In the genomic region with DNA sequence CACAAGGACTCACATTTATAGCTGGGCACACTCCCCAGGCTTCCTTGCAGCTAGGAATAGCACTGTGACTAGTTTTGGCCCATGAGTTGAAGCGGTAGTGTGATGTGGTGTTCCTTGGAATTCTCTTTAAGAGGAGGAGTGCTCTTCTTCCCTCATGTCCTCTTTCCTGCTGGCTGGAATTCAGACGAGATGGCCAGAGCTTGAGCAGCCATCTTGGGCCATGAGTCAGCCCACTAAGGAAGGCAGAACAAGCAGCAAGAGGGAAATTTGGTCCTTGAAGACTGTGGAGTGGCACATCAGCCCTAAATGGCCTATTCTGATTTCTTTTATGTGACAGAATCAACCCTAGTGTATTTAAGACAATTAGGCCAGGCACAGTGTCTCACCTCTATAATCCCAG, we compare ENCODE assay signal across 32 cellular contexts. TPM values are rescaled to one million over a fixed set of nuclear protein-coding genes. Genes with fewer than 3 reads are reported as not detected.
"Had no signal": no experiment of that assay in that cellular context is flagged by ENCODE, and none has a peak within 500 bp of the region (broad histone marks: within the 10 kb centered on the region; RNA-seq: fewer than 3 reads in every experiment).

No MANE protein-coding gene starts in this region.

- H3K9ac ChIP-seq: parathyroid adenoma had no signal

- H3K4me1 Mint-ChIP-seq: neural crest cell had no signal

- H3K4me3 Mint-ChIP-seq: memory B cell; natural killer cell treated with Interleukin-12 subunit alpha and Interleukin-12 subunit beta and Interleukin-15 and Interleukin-18, amount 100 ng/mL, for 72 hours; neural crest cell; stimulated activated naive CD8-positive, alpha-beta T cell treated with anti-CD3 and anti-CD28 coated beads, Interleukin-15, amount 100 ng/mL, for 72 hours had no signal

- H3K79me2 ChIP-seq: parathyroid adenoma had no signal

- H3K27me3 Mint-ChIP-seq: memory B cell; naive B cell; natural killer cell treated with Interleukin-12 subunit alpha and Interleukin-12 subunit beta and Interleukin-15 and Interleukin-18, amount 100 ng/mL, for 72 hours; progenitor cell of endocrine pancreas; stimulated activated naive CD8-positive, alpha-beta T cell treated with anti-CD3 and anti-CD28 coated beads, Interleukin-15, amount 100 ng/mL, for 72 hours had no signal

- H2AFZ ChIP-seq: parathyroid adenoma had no signal

- H3K4me1 ChIP-seq: parathyroid adenoma, tibial nerve, upper lobe of left lung had no signal

- H3K27ac ChIP-seq: epithelial cell of prostate, neutrophil, parathyroid adenoma, thoracic aorta, tibial nerve, upper lobe of left lung had no signal

- H3K4me3 ChIP-seq: dorsolateral prefrontal cortex, lung, mucosa of descending colon, smooth muscle cell, thoracic aorta, tibial nerve, upper lobe of left lung had no signal

- H3K27me3 ChIP-seq: dorsolateral prefrontal cortex, neutrophil, tibial nerve, upper lobe of left lung had no signal

- DNase-seq: cerebellar nuclear complex; effector CD4-positive, alpha-beta T cell; head of caudate nucleus; mucosa of descending colon; naive B cell; stimulated activated CD4-positive, alpha-beta T cell treated with anti-CD3 and anti-CD28 coated beads, Interleukin-12 subunit alpha, Interleukin-12 subunit beta, amount 100 ng/mL, for 4 hours; stimulated activated CD4-positive, alpha-beta T cell treated with anti-CD3 and anti-CD28 coated beads, Interleukin-1b, Interleukin-23, amount 100 ng/mL, for 48 hours; stimulated activated CD4-positive, alpha-beta T cell treated with anti-CD3 and anti-CD28 coated beads, Interleukin-4, amount 100 ng/mL, for 1 hour; stimulated activated CD8-positive, alpha-beta memory T cell treated with anti-CD3 and anti-CD28 coated beads, Interleukin-4, amount 100 ng/mL, for 48 hours; stimulated activated naive CD4-positive, alpha-beta T cell; stimulated activated naive CD8-positive, alpha-beta T cell treated with anti-CD3 and anti-CD28 coated beads, Interleukin-15, amount 100 ng/mL, for 72 hours; upper lobe of left lung had no signal

- H3K4me2 ChIP-seq: smooth muscle cell had no signal

- ATAC-seq: esophagus mucosa; mucosa of descending colon; natural killer cell treated with Interleukin-12 subunit alpha and Interleukin-12 subunit beta and Interleukin-15 and Interleukin-18, amount 100 ng/mL, for 72 hours; sciatic nerve; stimulated activated naive CD8-positive, alpha-beta T cell treated with anti-CD3 and anti-CD28 coated beads, Interleukin-15, amount 100 ng/mL, for 72 hours had no signal

- H3K9me3 ChIP-seq: mucosa of descending colon, neutrophil, thoracic aorta, upper lobe of left lung had no signal

- H3K27ac Mint-ChIP-seq: memory B cell; naive B cell; natural killer cell treated with Interleukin-12 subunit alpha and Interleukin-12 subunit beta and Interleukin-15 and Interleukin-18, amount 100 ng/mL, for 72 hours; progenitor cell of endocrine pancreas; stimulated activated naive CD8-positive, alpha-beta T cell treated with anti-CD3 and anti-CD28 coated beads, Interleukin-15, amount 100 ng/mL, for 72 hours had no signal

- H3K9me3 Mint-ChIP-seq: memory B cell; natural killer cell treated with Interleukin-12 subunit alpha and Interleukin-12 subunit beta and Interleukin-15 and Interleukin-18, amount 100 ng/mL, for 72 hours; neural crest cell had no signal

- H3K36me3 Mint-ChIP-seq: natural killer cell treated with Interleukin-12 subunit alpha and Interleukin-12 subunit beta and Interleukin-15 and Interleukin-18, amount 100 ng/mL, for 72 hours had no signal

RNA-seq across cellular contexts. Expression of a gene that starts 20.0 kb away (rescaled TPM):
- total RNA-seq: esophagus mucosa; fibroblast of villous mesenchyme; glomerular endothelial cell; liver; lung; mucosa of descending colon; natural killer cell treated with Interleukin-12 subunit alpha and Interleukin-12 subunit beta and Interleukin-15 and Interleukin-18, amount 100 ng/mL, for 72 hours; neural crest cell; omental fat pad; progenitor cell of endocrine pancreas; sciatic nerve; smooth muscle cell; subcutaneous adipose tissue; tibial nerve; upper lobe of left lung had no signal
- polyA plus RNA-seq: keratinocyte, liver, lung, smooth muscle cell had no signal
